20 cellular contexts compared by ENCODE assay signal in genomic region chr12:14934511-14934910, GRCh38. TPM values are rescaled to one million over a fixed set of nuclear protein-coding genes. Genes with fewer than 3 reads are reported as not detected.
"Had no signal": no experiment of that assay in that cellular context is flagged by ENCODE, and none has a peak within 500 bp of the region (broad histone marks: within the 10 kb centered on the region; RNA-seq: fewer than 3 reads in every experiment).

No MANE protein-coding gene starts in this region.

- H3K27ac ChIP-seq: heart right ventricle, upper lobe of left lung had no signal

- H3K27ac Mint-ChIP-seq: activated CD4-positive, alpha-beta memory T cell treated with anti-CD3 and anti-CD28 coated beads for 36 hours; activated naive CD8-positive, alpha-beta T cell treated with anti-CD3 and anti-CD28 coated beads, Interleukin-2, amount 10 ng/mL, durations not matched to agents 7 days and 5 days; activated T-cell treated with anti-CD3 and anti-CD28 coated beads, Interleukin-2, amount 50 U/mL, for 72 hours had no signal

- H3K4me3 ChIP-seq: heart right ventricle, sigmoid colon, upper lobe of left lung had no signal

- H3K9me3 ChIP-seq: heart right ventricle, sigmoid colon, upper lobe of left lung had no signal

- H3K36me3 ChIP-seq: sigmoid colon, upper lobe of left lung had no signal

- H3K4me3 Mint-ChIP-seq: activated CD4-positive, alpha-beta memory T cell treated with anti-CD3 and anti-CD28 coated beads for 36 hours; activated naive CD8-positive, alpha-beta T cell treated with anti-CD3 and anti-CD28 coated beads, Interleukin-2, amount 10 ng/mL, durations not matched to agents 7 days and 5 days; activated T-cell treated with anti-CD3 and anti-CD28 coated beads, Interleukin-2, amount 50 U/mL, for 72 hours had no signal

- ATAC-seq: activated T-cell treated with anti-CD3 and anti-CD28 coated beads, Interleukin-2, amount 50 U/mL, for 72 hours; heart right ventricle had no signal

- H3K27me3 Mint-ChIP-seq: activated CD4-positive, alpha-beta memory T cell treated with anti-CD3 and anti-CD28 coated beads for 36 hours; activated naive CD8-positive, alpha-beta T cell treated with anti-CD3 and anti-CD28 coated beads, Interleukin-2, amount 10 ng/mL, durations not matched to agents 7 days and 5 days had no signal

- DNase-seq: activated CD4-positive, alpha-beta memory T cell treated with anti-CD3 and anti-CD28 coated beads for 36 hours; activated CD4-positive, alpha-beta T cell treated with anti-CD3 and anti-CD28 coated beads for 1 hour; activated gamma-delta T cell treated with Interleukin-2 at 50 U/mL for 16 hours; activated naive CD8-positive, alpha-beta T cell treated with anti-CD3 and anti-CD28 coated beads, Interleukin-2, amount 10 ng/mL, durations not matched to agents 7 days and 5 days; activated T-cell treated with anti-CD3 and anti-CD28 coated beads, Interleukin-2, amount 50 U/mL, for 72 hours; anterior cingulate cortex; effector CD4-positive, alpha-beta T cell; foreskin melanocyte; heart right ventricle; occipital lobe; sigmoid colon; stimulated activated CD4-positive, alpha-beta T cell treated with anti-CD3 and anti-CD28 coated beads, Interleukin-12 subunit alpha, Interleukin-12 subunit beta, amount 100 ng/mL, for 4 hours; stimulated activated naive CD4-positive, alpha-beta T cell; substantia nigra; T-helper 9 cell; upper lobe of left lung had no signal

- H3K9me3 Mint-ChIP-seq: activated CD4-positive, alpha-beta memory T cell treated with anti-CD3 and anti-CD28 coated beads for 36 hours; activated naive CD8-positive, alpha-beta T cell treated with anti-CD3 and anti-CD28 coated beads, Interleukin-2, amount 10 ng/mL, durations not matched to agents 7 days and 5 days had no signal

RNA-seq across cellular contexts. Expression of gene ERP27, which starts 3.8 kb away (rescaled TPM):
- total RNA-seq: occipital lobe, sigmoid colon had no signal

RNA-seq across cellular contexts. Expression of gene PDE6H, which starts 38.3 kb away (rescaled TPM):
- total RNA-seq: activated CD4-positive, alpha-beta memory T cell treated with anti-CD3 and anti-CD28 coated beads for 36 hours; activated naive CD8-positive, alpha-beta T cell treated with anti-CD3 and anti-CD28 coated beads, Interleukin-2, amount 10 ng/mL, durations not matched to agents 7 days and 5 days; activated T-cell treated with anti-CD3 and anti-CD28 coated beads, Interleukin-2, amount 50 U/mL, for 72 hours; endothelial cell of umbilical vein; heart right ventricle; kidney epithelial cell; liver; occipital lobe; pulmonary artery endothelial cell; sigmoid colon; upper lobe of left lung had no signal
- polyA plus RNA-seq: endothelial cell of umbilical vein, heart right ventricle, liver, sigmoid colon had no signal

RNA-seq across cellular contexts. Expression of gene MGP, which starts 48.9 kb away (rescaled TPM):
- total RNA-seq: activated CD4-positive, alpha-beta memory T cell treated with anti-CD3 and anti-CD28 coated beads for 36 hours had no signal
